Comparison of ENCODE assay signal across 9 cellular contexts in the genomic region with DNA sequence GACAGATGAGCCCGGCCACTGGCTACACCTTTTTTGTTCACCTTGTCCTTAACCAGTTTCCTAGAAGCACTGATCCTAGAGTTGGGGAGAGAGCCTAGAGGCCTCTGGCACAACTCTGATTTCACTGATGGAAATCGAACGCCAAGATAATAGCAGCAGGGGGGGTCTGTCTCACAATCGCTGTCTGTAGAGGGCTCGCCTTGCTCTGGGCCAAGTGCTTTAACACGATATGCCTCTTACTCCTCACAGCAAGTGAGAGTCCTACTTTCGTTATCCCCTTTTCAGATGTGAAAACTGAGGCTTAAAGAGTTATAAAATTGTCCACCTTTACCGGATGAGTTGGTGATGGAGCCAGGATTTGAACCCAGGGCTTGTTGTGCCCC. TPM values are rescaled to one million over a fixed set of nuclear protein-coding genes. Genes with fewer than 3 reads are reported as not detected.
DNase-seq lines count a peak whose midpoint lies in the region; ATAC-seq, FAIRE-seq and TF ChIP-seq lines count a peak whose summit lies in the region.
"Had no signal": no experiment of that assay in that cellular context is flagged by ENCODE, and none has a peak within 500 bp of the region (broad histone marks: within the 10 kb centered on the region; RNA-seq: fewer than 3 reads in every experiment).

No MANE protein-coding gene starts in this region.

- peaks cover 3% of the 10 kb centered on the region for H3K9me3 Mint-ChIP-seq in activated CD4-positive, alpha-beta T cell treated with anti-CD3 and anti-CD28 coated beads for 36 hours (ENCODE audit: low read depth)

- H3K36me3 ChIP-seq in adrenal gland (replicated peaks in 1 of 2), result peaks cover 0 to 5% of the 10 kb centered on the region in 2 donors
- H3K36me3 ChIP-seq in HepG2 (replicated peaks in 1 of 2; ENCODE audit: control insufficient read depth in 1 of 2, insufficient read depth in 2 of 2, low read length in 2 of 2), result peaks cover 0 to 6% of the 10 kb centered on the region in 2 experiments; a peak in 2 of 5 replicates

- in situ Hi-C loops in HepG2 (cut with HindIII; ENCODE audit: extremely low pct_ligation_motif_present, low pct_unique_long_range_greater_than_20kb), result loop anchor here (25.0 kb wide), 1 partner anchor 1548 kb away; a partner anchor contains a TSS

- TF ChIP-seq EP300 in HepG2 (IDR thresholded peaks at IDR 0.05; ENCODE audit: low read depth in 2 of 2, low read length in 2 of 2) (no peak), HepG2 (CRISPR knock-in tag; IDR thresholded peaks at IDR 0.05; ENCODE audit: borderline replicate concordance) (no peak)

- TF ChIP-seq POLR2A in adrenal gland (IDR thresholded peaks at IDR 0.05), result no peak
- no peak for TF ChIP-seq POLR2A in HepG2 (IDR thresholded peaks at IDR 0.05; ENCODE audit: insufficient read depth in 1 of 2, low read depth in 2 of 2, low read length in 2 of 2)

- no TSS peak for BruUV-seq in HepG2 (replicated peaks; lab: Mats Ljungman, UMichigan)

- CTCF ChIA-PET in activated CD4-positive, alpha-beta T cell treated with anti-CD3 and anti-CD28 coated beads for 36 hours (lab: Charles Lee), result no interaction called here
- CTCF ChIA-PET in HepG2 (lab: Yijun Ruan, JAX; ENCODE audit: low intra/inter-chr PET ratio, low total read pairs), result interaction anchor here (1.2 to 1.5 kb wide), 2 partner anchors 15 to 27 kb away, joined by 4 to 5 read pairs; no protein-coding TSS in a partner anchor

- no peaks in the 10 kb centered on the region for H3K27me3 ChIP-seq in adrenal gland
- no peaks in the 10 kb centered on the region; a peak in 1 of 5 replicates for H3K27me3 ChIP-seq in HepG2 (ENCODE audit: control insufficient read depth in 1 of 2, insufficient read depth in 2 of 2, low read length in 2 of 2)

- TF ChIP-seq CTCF in adrenal gland (IDR thresholded peaks at IDR 0.05), result no peak
- TF ChIP-seq CTCF in HepG2 (CRISPR knock-in tag; IDR thresholded peaks at IDR 0.05), result no peak

- peaks cover 57% of the 10 kb centered on the region for H3K79me2 ChIP-seq in HepG2 (ENCODE audit: insufficient read depth, low read length)

- intact Hi-C loops in activated CD4-positive, alpha-beta T cell treated with anti-CD3 and anti-CD28 coated beads for 36 hours (cut with DNase I, micrococcal nuclease), result no loop called here
- intact Hi-C loops in adrenal gland (cut with DNase I) (no loop called here), HepG2 (cut with micrococcal nuclease; ENCODE audit: unreplicated experiment) (loop anchor here (2.0 kb wide), 1 partner anchor 15 kb away; no protein-coding TSS in a partner anchor)

- FAIRE-seq in HepG2 (lab: Jason Lieb, UNC), result no peak

- no peak for DNase-seq in activated CD4-positive, alpha-beta T cell treated with anti-CD3 and anti-CD28 coated beads for 36 hours
- DNase-seq in activated CD4-positive, alpha-beta T cell treated with anti-CD3 and anti-CD28 coated beads, Interleukin-2, amount 50 U/mL, for 4 hours, result no peak
- DNase-seq in adrenal gland (peak in 1 of 7 donors; percentile 19), HepG2 (ENCODE audit: low spot score) (no peak), mesenteric fat pad (ENCODE audit: low spot score) (no peak)

- peaks cover 4% of the 10 kb centered on the region; the same call in 1 of the 2 replicates for H4K20me1 ChIP-seq in HepG2 (ENCODE audit: insufficient read depth, low read length)

- no peak overlapping the region for H3K27ac Mint-ChIP-seq in activated CD4-positive, alpha-beta T cell treated with anti-CD3 and anti-CD28 coated beads for 36 hours

- no peaks in the 10 kb centered on the region for H3K9me3 ChIP-seq in adrenal gland (replicated peaks in 1 of 3)
- no peaks in the 10 kb centered on the region for H3K9me3 ChIP-seq in HepG2 (ENCODE audit: low read length)

- peak overlapping the region in 4 of 5 donors; percentile 33 to 94 (median 68) for H3K27ac ChIP-seq in adrenal gland
- H3K27ac ChIP-seq in HepG2 (ENCODE audit: extremely low read length, insufficient read depth, low read length), result peak overlapping the region; percentile 80
- peak overlapping the region; percentile 95 for H3K27ac ChIP-seq in temporal lobe (ENCODE audit: low read depth, low read length)

- H3K4me3 Mint-ChIP-seq in activated CD4-positive, alpha-beta T cell treated with anti-CD3 and anti-CD28 coated beads for 36 hours, result peak overlapping the region; percentile 80

- H3K4me1 ChIP-seq in adrenal gland (replicated peaks in 1 of 2) (peaks cover 20 to 36% of the 10 kb centered on the region in 2 donors), HepG2 (ENCODE audit: insufficient read depth, low read length) (peaks cover 68% of the 10 kb centered on the region)

- no peak for TF ChIP-seq RAD21 in HepG2 (CRISPR knock-in tag; IDR thresholded peaks at IDR 0.05)

- H3K4me3 ChIP-seq in adrenal gland (peak overlapping the region in 2 of 4 donors; percentile 50 to 79), HepG2 (replicated peaks in 1 of 3; ENCODE audit: insufficient read depth in 1 of 3, low read depth in 2 of 3, low read length in 3 of 3) (peak overlapping the region; percentile 82 to 85 (median 84))

- WGBS in adrenal gland, 4 donors, result 42 to 53% (median 51%) methylated on average over 7 to 8 of the region's 8 CpGs
- WGBS in HepG2 (ENCODE audit: low lambda C conversion rate), result 0% methylated on average over 8 of the region's 8 CpGs

- H3K4me1 Mint-ChIP-seq in activated CD4-positive, alpha-beta T cell treated with anti-CD3 and anti-CD28 coated beads for 36 hours, result peaks cover 19% of the 10 kb centered on the region

- H3K9ac ChIP-seq in HepG2 (ENCODE audit: insufficient read depth, low read depth, low read length), result peak overlapping the region; percentile 80

- no peaks in the 10 kb centered on the region for H3K27me3 Mint-ChIP-seq in activated CD4-positive, alpha-beta T cell treated with anti-CD3 and anti-CD28 coated beads for 36 hours

- no peak overlapping the region for H2AFZ ChIP-seq in HepG2 (ENCODE audit: low read length)

- peaks cover 11% of the 10 kb centered on the region for H3K36me3 Mint-ChIP-seq in activated CD4-positive, alpha-beta T cell treated with anti-CD3 and anti-CD28 coated beads for 36 hours (ENCODE audit: low read depth)

- H3K4me2 ChIP-seq in HepG2 (ENCODE audit: low read depth, low read length), result peak overlapping the region; percentile 95

- no peak for ATAC-seq in activated CD4-positive, alpha-beta T cell treated with anti-CD3 and anti-CD28 coated beads for 36 hours
- ATAC-seq in HepG2 (no peak), GM18870 (IDR thresholded peaks at IDR 0.05; ENCODE audit: unreplicated experiment) (no peak), GM18520 (IDR thresholded peaks at IDR 0.05; ENCODE audit: unreplicated experiment) (no peak)

- POLR2A ChIA-PET in activated CD4-positive, alpha-beta T cell treated with anti-CD3 and anti-CD28 coated beads for 36 hours (lab: Charles Lee), result no interaction called here
- POLR2A ChIA-PET in HepG2 (lab: Yijun Ruan, JAX), result interaction anchor here (1.0 to 13.2 kb wide), 11 partner anchors 7 to 49 kb away, joined by 3 to 407 read pairs (median 6); a partner anchor contains a TSS

RNA-seq across cellular contexts. Expression of a gene that starts 0.5 kb away (rescaled TPM):
- 1 to 10 TPM; 1.0 to 1.3 TPM for total RNA-seq in activated CD4-positive, alpha-beta T cell treated with anti-CD3 and anti-CD28 coated beads for 36 hours
- total RNA-seq in adrenal gland (10 to 100 TPM in 7 of 8 donors, 1 to 10 TPM in 1; 6.6 to 38.8 (median 25.0) TPM), HepG2 (2016; rRNA removed; fragmentation: Illumina TruSeq; extraction: Trizol) (49.9 and 51.7 TPM in 2 replicates), temporal lobe (12.0 TPM), mesenteric fat pad (122 TPM)
- polyA plus RNA-seq in adrenal gland (10 to 100 TPM in 2 of 3 donors, 1 to 10 TPM in 1; 5.2 to 47.5 (median 38.3) TPM), HepG2 (2011; rRNA removed) (34.0 and 39.7 TPM in 2 replicates)
- 22.4 and 22.8 TPM in 2 replicates for total RNA-seq in HepG2 (2016; cell fraction: cytosol; rRNA removed; fragmentation: Illumina TruSeq; extraction: Trizol; ENCODE audit: low read depth)
- total RNA-seq in HepG2 (2016; cell fraction: insoluble cytoplasmic fraction; rRNA removed; fragmentation: Illumina TruSeq; extraction: Trizol), result 49.9 and 50.1 TPM in 2 replicates
- 39.2 and 45.6 TPM in 2 replicates for total RNA-seq in HepG2 (2016; cell fraction: membrane; rRNA removed; fragmentation: Illumina TruSeq; extraction: Trizol)
- total RNA-seq in HepG2 (2016; cell fraction: nucleus; rRNA removed; fragmentation: Illumina TruSeq; extraction: Trizol), result 52.1 and 54.6 TPM in 2 replicates
- 20.4 and 25.8 TPM in 2 replicates for polyA plus RNA-seq in HepG2 (2011; cell fraction: cytosol; rRNA removed)
- polyA plus RNA-seq in HepG2 (2011; cell fraction: nucleus; rRNA removed), result 140 TPM in 2 replicates
- polyA plus RNA-seq in HepG2 (2012), result 25.0 and 26.7 TPM in 2 replicates
- 18.5 and 22.5 TPM in 2 replicates for polyA plus RNA-seq in HepG2 (2016; cell fraction: cytosol; fragmentation: Illumina TruSeq; extraction: Trizol; ENCODE audit: low read depth)
- 53.5 and 57.9 TPM in 2 replicates for polyA plus RNA-seq in HepG2 (2016; cell fraction: insoluble cytoplasmic fraction; fragmentation: Illumina TruSeq; extraction: Trizol; ENCODE audit: low read depth)
- 31.2 and 31.3 TPM in 2 replicates for polyA plus RNA-seq in HepG2 (2016; cell fraction: membrane; fragmentation: Illumina TruSeq; extraction: Trizol; ENCODE audit: low read depth)
- 84.5 and 98.6 TPM in 2 replicates for polyA plus RNA-seq in HepG2 (2016; cell fraction: nucleus; fragmentation: Illumina TruSeq; extraction: Trizol; ENCODE audit: insufficient read depth, low read depth)
- 0.12 and 67.0 TPM in 2 replicates for polyA minus RNA-seq in HepG2 (2011; rRNA and poly(A)+ RNA removed; ENCODE audit: low replicate concordance)
- 13.4 and 16.0 TPM in 2 replicates for polyA minus RNA-seq in HepG2 (2011; cell fraction: cytosol; rRNA and poly(A)+ RNA removed)
- polyA minus RNA-seq in HepG2 (2011; cell fraction: nucleus; rRNA and poly(A)+ RNA removed), result 74.3 and 88.9 TPM in 2 replicates

RNA-seq across cellular contexts. Expression of a gene that starts 18.5 kb away (rescaled TPM):
- under 1 TPM; 0.28 to 0.34 TPM for total RNA-seq in activated CD4-positive, alpha-beta T cell treated with anti-CD3 and anti-CD28 coated beads for 36 hours
- total RNA-seq in adrenal gland (100 to 1,000 TPM in 4 of 8 donors, 10 to 100 TPM in 4; 13.2 to 179 (median 95.2) TPM), HepG2 (2016; rRNA removed; fragmentation: Illumina TruSeq; extraction: Trizol) (11.2 and 14.8 TPM in 2 replicates), temporal lobe (3.4 TPM), mesenteric fat pad (566 TPM)
- polyA plus RNA-seq in adrenal gland (10 to 100 TPM; 17.6 to 86.8 (median 18.2) TPM), HepG2 (2011; rRNA removed) (270 and 338 TPM in 2 replicates)
- total RNA-seq in HepG2 (2016; cell fraction: cytosol; rRNA removed; fragmentation: Illumina TruSeq; extraction: Trizol; ENCODE audit: low read depth), result 3.0 and 5.0 TPM in 2 replicates
- total RNA-seq in HepG2 (2016; cell fraction: insoluble cytoplasmic fraction; rRNA removed; fragmentation: Illumina TruSeq; extraction: Trizol), result 9.0 and 15.3 TPM in 2 replicates
- 9.0 and 9.3 TPM in 2 replicates for total RNA-seq in HepG2 (2016; cell fraction: membrane; rRNA removed; fragmentation: Illumina TruSeq; extraction: Trizol)
- 15.1 and 16.0 TPM in 2 replicates for total RNA-seq in HepG2 (2016; cell fraction: nucleus; rRNA removed; fragmentation: Illumina TruSeq; extraction: Trizol)
- polyA plus RNA-seq in HepG2 (2011; cell fraction: cytosol; rRNA removed), result 261 and 317 TPM in 2 replicates
- 103 and 135 TPM in 2 replicates for polyA plus RNA-seq in HepG2 (2011; cell fraction: nucleus; rRNA removed)
- polyA plus RNA-seq in HepG2 (2012), result 132 and 232 TPM in 2 replicates
- 2.0 and 2.5 TPM in 2 replicates for polyA plus RNA-seq in HepG2 (2016; cell fraction: cytosol; fragmentation: Illumina TruSeq; extraction: Trizol; ENCODE audit: low read depth)
- 9.3 and 11.2 TPM in 2 replicates for polyA plus RNA-seq in HepG2 (2016; cell fraction: insoluble cytoplasmic fraction; fragmentation: Illumina TruSeq; extraction: Trizol; ENCODE audit: low read depth)
- polyA plus RNA-seq in HepG2 (2016; cell fraction: membrane; fragmentation: Illumina TruSeq; extraction: Trizol; ENCODE audit: low read depth), result 3.6 and 5.2 TPM in 2 replicates
- polyA plus RNA-seq in HepG2 (2016; cell fraction: nucleus; fragmentation: Illumina TruSeq; extraction: Trizol; ENCODE audit: insufficient read depth, low read depth), result 13.4 and 15.5 TPM in 2 replicates
- 1.8 and 739 TPM in 2 replicates for polyA minus RNA-seq in HepG2 (2011; rRNA and poly(A)+ RNA removed; ENCODE audit: low replicate concordance)
- 249 and 254 TPM in 2 replicates for polyA minus RNA-seq in HepG2 (2011; cell fraction: cytosol; rRNA and poly(A)+ RNA removed)
- polyA minus RNA-seq in HepG2 (2011; cell fraction: nucleus; rRNA and poly(A)+ RNA removed), result 107 and 142 TPM in 2 replicates

RNA-seq across cellular contexts. Expression of a gene that starts 40.6 kb away (rescaled TPM):
- total RNA-seq in activated CD4-positive, alpha-beta T cell treated with anti-CD3 and anti-CD28 coated beads for 36 hours, result 10 to 100 TPM; 18.8 to 21.6 TPM
- total RNA-seq in adrenal gland, result 10 to 100 TPM in 7 of 8 donors, 1 to 10 TPM in 1; 8.0 to 17.3 (median 13.2) TPM
- 10 to 100 TPM; 10.9 to 21.3 (median 11.7) TPM for polyA plus RNA-seq in adrenal gland
- 0.40 and 0.58 TPM in 2 replicates for total RNA-seq in HepG2 (2016; rRNA removed; fragmentation: Illumina TruSeq; extraction: Trizol)
- not detected in 2 replicates for total RNA-seq in HepG2 (2016; cell fraction: cytosol; rRNA removed; fragmentation: Illumina TruSeq; extraction: Trizol; ENCODE audit: low read depth)
- total RNA-seq in HepG2 (2016; cell fraction: insoluble cytoplasmic fraction; rRNA removed; fragmentation: Illumina TruSeq; extraction: Trizol), result 0.49 and 0.56 TPM in 2 replicates
- 0.28 and 0.45 TPM in 2 replicates for total RNA-seq in HepG2 (2016; cell fraction: membrane; rRNA removed; fragmentation: Illumina TruSeq; extraction: Trizol)
- 0.75 and 1.2 TPM in 2 replicates for total RNA-seq in HepG2 (2016; cell fraction: nucleus; rRNA removed; fragmentation: Illumina TruSeq; extraction: Trizol)
- 1.1 and 1.3 TPM in 2 replicates for polyA plus RNA-seq in HepG2 (2011; rRNA removed)
- polyA plus RNA-seq in HepG2 (2011; cell fraction: cytosol; rRNA removed), result 0.35 and 0.77 TPM in 2 replicates
- polyA plus RNA-seq in HepG2 (2011; cell fraction: nucleus; rRNA removed), result 1.2 and 1.7 TPM in 2 replicates
- polyA plus RNA-seq in HepG2 (2012), result 1.6 and 2.5 TPM in 2 replicates
- polyA plus RNA-seq in HepG2 (2016; cell fraction: cytosol; fragmentation: Illumina TruSeq; extraction: Trizol; ENCODE audit: low read depth), result 0.07 and 0.09 TPM in 2 replicates
- polyA plus RNA-seq in HepG2 (2016; cell fraction: insoluble cytoplasmic fraction; fragmentation: Illumina TruSeq; extraction: Trizol; ENCODE audit: low read depth), result 0.60 and 0.62 TPM in 2 replicates
- 0.22 and 0.27 TPM in 2 replicates for polyA plus RNA-seq in HepG2 (2016; cell fraction: membrane; fragmentation: Illumina TruSeq; extraction: Trizol; ENCODE audit: low read depth)
- polyA plus RNA-seq in HepG2 (2016; cell fraction: nucleus; fragmentation: Illumina TruSeq; extraction: Trizol; ENCODE audit: insufficient read depth, low read depth), result 0.89 and 1.1 TPM in 2 replicates
- polyA minus RNA-seq in HepG2 (2011; rRNA and poly(A)+ RNA removed; ENCODE audit: low replicate concordance), result not detected in 2 replicates
- not detected in 2 replicates for polyA minus RNA-seq in HepG2 (2011; cell fraction: cytosol; rRNA and poly(A)+ RNA removed)
- polyA minus RNA-seq in HepG2 (2011; cell fraction: nucleus; rRNA and poly(A)+ RNA removed), result 2.2 and 2.4 TPM in 2 replicates
- total RNA-seq in temporal lobe, result 34.4 TPM
- total RNA-seq in mesenteric fat pad, result 50.3 TPM

RNA-seq across cellular contexts. Expression of a gene that starts 49.0 kb away (rescaled TPM):
- not detected for total RNA-seq in activated CD4-positive, alpha-beta T cell treated with anti-CD3 and anti-CD28 coated beads for 36 hours
- total RNA-seq in adrenal gland (not detected), HepG2 (2016; rRNA removed; fragmentation: Illumina TruSeq; extraction: Trizol) (0.04 TPM in 1 of 2 replicates, not detected in the other), temporal lobe (not detected), mesenteric fat pad (not detected)
- polyA plus RNA-seq in adrenal gland (not detected), HepG2 (2011; rRNA removed) (not detected in 2 replicates)
- total RNA-seq in HepG2 (2016; cell fraction: cytosol; rRNA removed; fragmentation: Illumina TruSeq; extraction: Trizol; ENCODE audit: low read depth), result 0.09 TPM in 1 of 2 replicates, not detected in the other
- 0.04 TPM in 1 of 2 replicates, not detected in the other for total RNA-seq in HepG2 (2016; cell fraction: insoluble cytoplasmic fraction; rRNA removed; fragmentation: Illumina TruSeq; extraction: Trizol)
- total RNA-seq in HepG2 (2016; cell fraction: membrane; rRNA removed; fragmentation: Illumina TruSeq; extraction: Trizol), result 0.12 TPM in 1 of 2 replicates, not detected in the other
- total RNA-seq in HepG2 (2016; cell fraction: nucleus; rRNA removed; fragmentation: Illumina TruSeq; extraction: Trizol), result 0.16 and 0.19 TPM in 2 replicates
- not detected in 2 replicates for polyA plus RNA-seq in HepG2 (2011; cell fraction: cytosol; rRNA removed)
- not detected in 2 replicates for polyA plus RNA-seq in HepG2 (2011; cell fraction: nucleus; rRNA removed)
- polyA plus RNA-seq in HepG2 (2012), result not detected in 2 replicates
- not detected in 2 replicates for polyA plus RNA-seq in HepG2 (2016; cell fraction: cytosol; fragmentation: Illumina TruSeq; extraction: Trizol; ENCODE audit: low read depth)
- not detected in 2 replicates for polyA plus RNA-seq in HepG2 (2016; cell fraction: insoluble cytoplasmic fraction; fragmentation: Illumina TruSeq; extraction: Trizol; ENCODE audit: low read depth)
- not detected in 2 replicates for polyA plus RNA-seq in HepG2 (2016; cell fraction: membrane; fragmentation: Illumina TruSeq; extraction: Trizol; ENCODE audit: low read depth)
- not detected in 2 replicates for polyA plus RNA-seq in HepG2 (2016; cell fraction: nucleus; fragmentation: Illumina TruSeq; extraction: Trizol; ENCODE audit: insufficient read depth, low read depth)
- not detected in 2 replicates for polyA minus RNA-seq in HepG2 (2011; rRNA and poly(A)+ RNA removed; ENCODE audit: low replicate concordance)
- not detected in 2 replicates for polyA minus RNA-seq in HepG2 (2011; cell fraction: cytosol; rRNA and poly(A)+ RNA removed)
- 0.13 and 0.25 TPM in 2 replicates for polyA minus RNA-seq in HepG2 (2011; cell fraction: nucleus; rRNA and poly(A)+ RNA removed)
- total RNA-seq: Daoy had no signal

Comparison
In these comparisons a context has a peak if more than half of its experiments do, and no peak if none do; other contexts are left out.
1. RNA of a gene that starts 40.6 kb away (total RNA-seq): 50.3 TPM in mesenteric fat pad (single experiment), 34.4 TPM in temporal lobe (single experiment), 18.8 to 21.6 TPM in activated CD4-positive, alpha-beta T cell treated with anti-CD3 and anti-CD28 coated beads for 36 hours and 8.0 to 17.3 TPM in adrenal gland; 0.28 to 1.2 TPM in HepG2; every median in the first group is over 4 times any median in the second.
2. Peak in every context shown above with its lines, with median percentiles within 50 percentile points of each other: H3K27ac ChIP-seq.